Comparison of ENCODE assay signal across 24 cellular contexts in genomic region chr4:146398896-146399443, GRCh38.
"Had no signal": no experiment of that assay in that cellular context is flagged by ENCODE, and none has a peak within 500 bp of the region (broad histone marks: within the 10 kb centered on the region; RNA-seq: fewer than 3 reads in every experiment).

No MANE protein-coding gene starts in this region.

- H3K4me1 Mint-ChIP-seq: activated naive CD4-positive, alpha-beta T cell treated with anti-CD3 and anti-CD28 coated beads, Interleukin-2, amount 50 U/mL, for 24 hours; brain; natural killer cell; T-cell had no signal

- H3K79me2 ChIP-seq: hepatocyte had no signal

- H3K36me3 Mint-ChIP-seq: activated CD4-positive, alpha-beta memory T cell treated with anti-CD3 and anti-CD28 coated beads for 36 hours; brain; natural killer cell; T-cell had no signal

- H3K27ac ChIP-seq: hepatocyte, ovary, psoas muscle, right atrium auricular region, thyroid gland had no signal

- H3K9me3 Mint-ChIP-seq: activated CD4-positive, alpha-beta memory T cell treated with anti-CD3 and anti-CD28 coated beads for 36 hours; activated naive CD4-positive, alpha-beta T cell treated with anti-CD3 and anti-CD28 coated beads, Interleukin-2, amount 50 U/mL, for 24 hours; activated T-helper 1 cell treated with anti-CD3 and anti-CD28 coated beads, Interleukin-12 subunit alpha, Interleukin-12 subunit beta, Interleukin-2, Interleukin-4 antibody, amounts not matched to agents 30 ng/mL and 10 ng/mL and 1 ng/mL, durations not matched to agents 14 hours and 24 hours and 36 hours; brain; dendritic cell treated with granulocyte-macrophage colony-stimulating factor and Interleukin-4, amounts not matched to agents 40 ng/mL and 50 ng/mL, for 4 days; natural killer cell; T-cell; T-helper 2 cell treated with Interferon-gamma antibody and Interleukin-4, amounts not matched to agents 5 μg/mL and 100 μg/mL, for 36 hours had no signal

- H3K4me1 ChIP-seq: psoas muscle, right atrium auricular region, thyroid gland had no signal

- DNase-seq: activated CD4-positive, alpha-beta memory T cell treated with anti-CD3 and anti-CD28 coated beads for 36 hours; activated CD4-positive, alpha-beta T cell treated with anti-CD3 and anti-CD28 coated beads for 48 hours; activated gamma-delta T cell; aorta; effector CD4-positive, alpha-beta T cell; glutamatergic neuron; left ventricle myocardium superior; mammary epithelial cell; midbrain; natural killer cell; ovary; psoas muscle; stimulated activated CD4-positive, alpha-beta T cell treated with anti-CD3 and anti-CD28 coated beads, Interleukin-4, amount 100 ng/mL, for 24 hours; stimulated activated naive CD8-positive, alpha-beta T cell treated with anti-CD3 and anti-CD28 coated beads, Interleukin-15, Interleukin-2, amounts not matched to agents 100 U/mL and 50 U/mL, for 24 hours; T-cell; thyroid gland had no signal

- H3K4me3 ChIP-seq: hepatocyte, ovary, psoas muscle, right atrium auricular region, thyroid gland had no signal

- H2AFZ ChIP-seq: hepatocyte had no signal

- H3K9me3 ChIP-seq: ovary, psoas muscle, right atrium auricular region, thyroid gland had no signal

- H3K27me3 ChIP-seq: hepatocyte, ovary, right atrium auricular region, thyroid gland had no signal

- H3K27ac Mint-ChIP-seq: activated CD4-positive, alpha-beta memory T cell treated with anti-CD3 and anti-CD28 coated beads for 36 hours; activated naive CD4-positive, alpha-beta T cell treated with anti-CD3 and anti-CD28 coated beads, Interleukin-2, amount 50 U/mL, for 24 hours; activated T-helper 1 cell treated with anti-CD3 and anti-CD28 coated beads, Interleukin-12 subunit alpha, Interleukin-12 subunit beta, Interleukin-2, Interleukin-4 antibody, amounts not matched to agents 30 ng/mL and 10 ng/mL and 1 ng/mL, durations not matched to agents 14 hours and 24 hours and 36 hours; brain; dendritic cell treated with granulocyte-macrophage colony-stimulating factor and Interleukin-4, amounts not matched to agents 40 ng/mL and 50 ng/mL, for 4 days; natural killer cell; T-cell; T-helper 2 cell treated with Interferon-gamma antibody and Interleukin-4, amounts not matched to agents 5 μg/mL and 100 μg/mL, for 36 hours had no signal

- ATAC-seq: esophagus mucosa; left ventricle myocardium superior; natural killer cell; psoas muscle; stimulated activated naive CD8-positive, alpha-beta T cell treated with anti-CD3 and anti-CD28 coated beads, Interleukin-15, Interleukin-2, amounts not matched to agents 100 U/mL and 50 U/mL, for 24 hours; T-cell had no signal

- H3K36me3 ChIP-seq: ovary, right atrium auricular region, thyroid gland had no signal

- H3K4me2 ChIP-seq: hepatocyte had no signal

- H3K27me3 Mint-ChIP-seq: activated CD4-positive, alpha-beta memory T cell treated with anti-CD3 and anti-CD28 coated beads for 36 hours; activated naive CD4-positive, alpha-beta T cell treated with anti-CD3 and anti-CD28 coated beads, Interleukin-2, amount 50 U/mL, for 24 hours; brain; dendritic cell treated with granulocyte-macrophage colony-stimulating factor and Interleukin-4, amounts not matched to agents 40 ng/mL and 50 ng/mL, for 4 days; T-cell had no signal

- H3K4me3 Mint-ChIP-seq: activated CD4-positive, alpha-beta memory T cell treated with anti-CD3 and anti-CD28 coated beads for 36 hours; activated naive CD4-positive, alpha-beta T cell treated with anti-CD3 and anti-CD28 coated beads, Interleukin-2, amount 50 U/mL, for 24 hours; activated T-helper 1 cell treated with anti-CD3 and anti-CD28 coated beads, Interleukin-12 subunit alpha, Interleukin-12 subunit beta, Interleukin-2, Interleukin-4 antibody, amounts not matched to agents 30 ng/mL and 10 ng/mL and 1 ng/mL, durations not matched to agents 14 hours and 24 hours and 36 hours; brain; dendritic cell treated with granulocyte-macrophage colony-stimulating factor and Interleukin-4, amounts not matched to agents 40 ng/mL and 50 ng/mL, for 4 days; natural killer cell; T-cell; T-helper 2 cell treated with Interferon-gamma antibody and Interleukin-4, amounts not matched to agents 5 μg/mL and 100 μg/mL, for 36 hours had no signal
